ENCODE assay signal across 8 cellular contexts in the genomic region with DNA sequence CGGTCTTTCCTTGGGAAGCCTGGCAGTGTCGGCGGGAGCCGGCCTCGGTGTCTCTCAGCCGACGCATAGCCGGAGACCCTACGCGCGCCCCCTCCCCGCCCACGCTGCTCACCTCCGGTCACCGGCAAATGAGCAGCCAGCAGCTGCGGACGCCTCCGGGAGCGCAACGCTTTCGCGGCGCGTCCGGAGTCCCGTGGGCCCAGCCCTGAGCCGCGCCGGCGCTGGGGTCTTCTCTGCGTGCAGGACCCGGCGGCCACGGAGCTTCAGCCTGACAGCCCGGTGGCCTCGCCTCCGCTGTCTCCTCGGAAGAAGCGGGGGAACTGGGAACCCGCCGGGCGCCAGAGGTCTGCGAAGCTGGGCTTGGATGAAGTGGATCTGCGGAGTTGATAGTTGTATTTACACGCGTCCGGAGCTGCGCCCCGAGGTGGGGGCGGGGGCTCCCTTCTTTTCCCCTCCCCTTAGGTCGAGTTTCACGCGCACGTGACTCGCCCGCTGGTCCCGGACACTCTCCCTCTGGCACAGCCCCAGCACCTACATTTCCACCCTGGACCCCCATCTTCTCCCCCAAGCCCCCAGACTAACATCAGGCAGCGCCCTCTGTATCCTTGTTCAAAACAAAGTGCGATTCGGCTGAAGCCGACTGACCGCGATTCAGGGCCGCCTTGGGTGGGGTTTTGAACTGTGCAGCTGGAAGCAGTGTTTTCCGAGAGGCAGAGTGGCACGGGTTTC. TPM values are rescaled to one million over a fixed set of nuclear protein-coding genes. Genes with fewer than 3 reads are reported as not detected.
DNase-seq lines count a peak whose midpoint lies in the region; ATAC-seq and TF ChIP-seq lines count a peak whose summit lies in the region.

TSS of gene SLC43A1 (minus strand) at position 371 of the 729 bp plus-strand sequence. CDS start 1,591 bp downstream, outside the sequence.

- peak within 1 kb of the TSS; percentile 12; the same call in 1 of the 2 replicates for H3K27ac ChIP-seq in SJCRH30
- H3K27ac ChIP-seq in iPS-20b (ENCODE audit: low read length) = no peak within 1 kb of the TSS

- H3K27me3 ChIP-seq in SJCRH30 = no peaks in the 10 kb centered on the region
- H3K27me3 ChIP-seq in iPS-20b (ENCODE audit: insufficient read depth, low read length) = peaks cover 52% of the 10 kb centered on the region

- H3K36me3 ChIP-seq in SJCRH30 (no peaks in the 10 kb centered on the region), iPS-20b (ENCODE audit: insufficient read depth, low read depth, low read length) (no peaks in the 10 kb centered on the region)

- DNase-seq in AG09309 (ENCODE audit: low read depth) (no peak), SJCRH30 (peak; percentile 57 to 75), astrocyte of the hippocampus (ENCODE audit: low read depth, low spot score) (peak; percentile 62), middle frontal gyrus (ENCODE audit: extremely low spot score, low spot score) (no peak)
- peak; percentile 6 to 34 for DNase-seq in stimulated activated CD4-positive, alpha-beta T cell treated with anti-CD3 and anti-CD28 coated beads, Interleukin-12 subunit alpha, Interleukin-12 subunit beta, amount 100 ng/mL, for 24 hours (ENCODE audit: low read depth in 2 of 2)

- peak; percentile 16 for TF ChIP-seq CTCF in AG09309 (IDR thresholded peaks at IDR 0.05; ENCODE audit: control insufficient read depth, insufficient read depth, low read depth, low read length, missing control alignments)

- H3K4me1 ChIP-seq in SJCRH30 = no peaks in the 10 kb centered on the region; the same call in 1 of the 2 replicates
- no peaks in the 10 kb centered on the region for H3K4me1 ChIP-seq in iPS-20b (ENCODE audit: insufficient read depth, low read length)

- ATAC-seq in GM18907 (IDR thresholded peaks at IDR 0.05; ENCODE audit: unreplicated experiment) (peak; percentile 50), HG03159 (IDR thresholded peaks at IDR 0.05; ENCODE audit: unreplicated experiment) (peak; percentile 40)

- H3K9me3 ChIP-seq in SJCRH30 (replicated peaks) (no peaks in the 10 kb centered on the region), iPS-20b (ENCODE audit: insufficient read depth, low read depth, low read length) (no peaks in the 10 kb centered on the region)

- peak within 1 kb of the TSS; percentile 80; the same call in 1 of the 2 replicates for H3K9ac ChIP-seq in iPS-20b (ENCODE audit: low read depth, low read length)

- H3K4me3 ChIP-seq in AG09309 (ENCODE audit: control insufficient read depth, low read depth, low read length) (peak within 1 kb of the TSS; percentile 87), SJCRH30 (peak within 1 kb of the TSS; percentile 75), iPS-20b (ENCODE audit: low read length) (peak within 1 kb of the TSS; percentile 78)

RNA-seq across cellular contexts. Expression of gene SLC43A1, which starts in this region (rescaled TPM):
- 8.8 and 9.5 TPM in 2 replicates for total RNA-seq in SJCRH30 (2014; rRNA removed; shearing (Covaris generic))

Comparison
In these comparisons a context has a peak if more than half of its experiments do, and no peak if none do; other contexts are left out.
1. DNase-seq: peak in SJCRH30 (2 of 2), astrocyte of the hippocampus (single experiment) and stimulated activated CD4-positive, alpha-beta T cell treated with anti-CD3 and anti-CD28 coated beads, Interleukin-12 subunit alpha, Interleukin-12 subunit beta, amount 100 ng/mL, for 24 hours (2 of 2); none in AG09309 (single experiment) and middle frontal gyrus (single experiment).
2. Peak in every context shown above with its lines, with median percentiles within 50 percentile points of each other: H3K4me3 ChIP-seq.